ENCODE assay signal across 25 cellular contexts in the genomic region with DNA sequence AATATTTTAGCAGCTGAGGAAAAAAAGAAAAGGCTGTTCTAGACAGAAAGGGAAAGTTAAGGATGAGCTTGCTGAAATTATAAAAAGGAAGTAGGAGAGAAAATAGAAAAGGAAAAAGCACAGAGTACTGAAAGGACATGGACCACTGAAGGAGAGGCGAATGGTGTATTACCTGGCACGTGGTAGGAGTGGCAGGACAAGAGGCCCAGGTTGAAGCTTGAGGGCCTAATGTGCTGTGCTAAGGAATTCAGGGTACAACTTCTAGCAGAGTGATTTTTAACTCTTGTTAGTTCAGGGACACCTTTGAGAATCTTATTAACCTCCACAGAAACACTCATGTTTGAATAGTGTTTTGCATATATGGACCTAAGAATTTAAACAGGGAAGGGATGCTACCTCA. TPM values are rescaled to one million over a fixed set of nuclear protein-coding genes. Genes with fewer than 3 reads are reported as not detected.
DNase-seq lines count a peak whose midpoint lies in the region; ATAC-seq and TF ChIP-seq lines count a peak whose summit lies in the region.
"Had no signal": no experiment of that assay in that cellular context is flagged by ENCODE, and none has a peak within 500 bp of the region (broad histone marks: within the 10 kb centered on the region; RNA-seq: fewer than 3 reads in every experiment).

No MANE protein-coding gene starts in this region.

- CTCF ChIA-PET in HEK293 (lab: Yijun Ruan, JAX): interaction anchor here (0.7 to 4.6 kb wide), 3 partner anchors 12 to 150 kb away, joined by 3 to 24 read pairs (median 21); no protein-coding TSS in a partner anchor

- H3K4me3 ChIP-seq in CD4-positive, CD25-positive, alpha-beta regulatory T cell (ENCODE audit: low read depth, low read length): no peak overlapping the region
- no peak overlapping the region for H3K4me3 ChIP-seq in HEK293 (ENCODE audit: low read depth, low read length)
- no peak overlapping the region for H3K4me3 ChIP-seq in stomach
- H3K4me3 ChIP-seq: adrenal gland, K562, right lobe of liver had no signal

- no peak for TF ChIP-seq EP300 in stomach (IDR thresholded peaks at IDR 0.05)

- H3K27me3 Mint-ChIP-seq in CD4-positive, CD25-positive, alpha-beta regulatory T cell: no peaks in the 10 kb centered on the region
- H3K27me3 Mint-ChIP-seq in central memory CD8-positive, alpha-beta T cell: no peaks in the 10 kb centered on the region
- H3K27me3 Mint-ChIP-seq in nephron (ENCODE audit: low read depth): no peaks in the 10 kb centered on the region

- no peaks in the 10 kb centered on the region for H3K4me1 ChIP-seq in CD4-positive, CD25-positive, alpha-beta regulatory T cell (ENCODE audit: control insufficient read depth, insufficient read depth, low read length, poor library complexity, severe bottlenecking)
- peaks cover 12% of the 10 kb centered on the region for H3K4me1 ChIP-seq in HEK293 (ENCODE audit: control insufficient read depth, insufficient read depth, low read length)
- peaks cover 8 to 18% (median 9%) of the 10 kb centered on the region in 4 donors for H3K4me1 ChIP-seq in stomach
- H3K4me1 ChIP-seq: adrenal gland, foreskin keratinocyte, right lobe of liver had no signal

- no peaks in the 10 kb centered on the region for H3K27me3 ChIP-seq in CD4-positive, CD25-positive, alpha-beta regulatory T cell (ENCODE audit: control insufficient read depth, insufficient read depth, low read length)
- no peaks in the 10 kb centered on the region for H3K27me3 ChIP-seq in stomach
- H3K27me3 ChIP-seq: adrenal gland, foreskin keratinocyte, right lobe of liver had no signal

- TF ChIP-seq CTCF in HEK293 (tag by site-specific recombination; IDR thresholded peaks at IDR 0.05): no peak
- no peak for TF ChIP-seq CTCF in nephron (IDR thresholded peaks at IDR 0.05; ENCODE audit: unreplicated experiment in 3 of 3)
- no peak for TF ChIP-seq CTCF in stomach (IDR thresholded peaks at IDR 0.05)

- no peak for DNase-seq in CD4-positive, CD25-positive, alpha-beta regulatory T cell
- no peak for DNase-seq in central memory CD8-positive, alpha-beta T cell (ENCODE audit: low spot score in 2 of 2)
- DNase-seq in stomach: no peak
- DNase-seq: activated CD4-positive, alpha-beta T cell treated with anti-CD3 and anti-CD28 coated beads, Interleukin-2, amount 50 U/mL, for 1 hour; activated T-cell treated with anti-CD3 and anti-CD28 coated beads, Interleukin-2, amount 50 U/mL, for 4 hours; adrenal gland; COR-L47; DMS79 treated with DMSO at 0.1 percent for 48 hours; erythroblast; foreskin keratinocyte; GOT3; kidney; mammary epithelial cell; MM.1S; NCI-H1436; NCI-H526 treated with DMSO at 0.1 percent for 48 hours; right lobe of liver; stimulated activated CD4-positive, alpha-beta T cell treated with anti-CD3 and anti-CD28 coated beads, Interleukin-15, amount 100 ng/mL, for 24 hours had no signal

- no peak overlapping the region for H3K4me3 Mint-ChIP-seq in CD4-positive, CD25-positive, alpha-beta regulatory T cell
- no peak overlapping the region for H3K4me3 Mint-ChIP-seq in central memory CD8-positive, alpha-beta T cell
- no peak overlapping the region for H3K4me3 Mint-ChIP-seq in nephron
- H3K4me3 Mint-ChIP-seq: activated T-cell treated with anti-CD3 and anti-CD28 coated beads, Interleukin-2, amount 50 U/mL, for 4 hours had no signal

- no peak overlapping the region for H3K27ac ChIP-seq in CD4-positive, CD25-positive, alpha-beta regulatory T cell (ENCODE audit: insufficient read depth, low read length, poor library complexity, severe bottlenecking)
- no peak overlapping the region for H3K27ac ChIP-seq in HEK293 (ENCODE audit: extremely low read depth, low read depth, low read length)
- no peak overlapping the region for H3K27ac ChIP-seq in stomach
- H3K27ac ChIP-seq: adrenal gland, foreskin keratinocyte, parathyroid adenoma, right lobe of liver had no signal

- no peak for TF ChIP-seq POLR2A in stomach (IDR thresholded peaks at IDR 0.05)

- POLR2A ChIA-PET in HEK293 (lab: Yijun Ruan, JAX): interaction anchor here (1.0 to 1.2 kb wide), 2 partner anchors 82 to 117 kb away, joined by 3 to 4 read pairs; partner anchors contain the start of genes IQGAP1 and ZNF774

- no peaks in the 10 kb centered on the region for H3K9me3 ChIP-seq in CD4-positive, CD25-positive, alpha-beta regulatory T cell (ENCODE audit: control insufficient read depth in 2 of 2, low read length in 2 of 2)
- H3K9me3 ChIP-seq in HEK293 (ENCODE audit: control insufficient read depth, insufficient read depth, low read depth, low read length) (no peaks in the 10 kb centered on the region), stomach (no peaks in the 10 kb centered on the region)
- H3K9me3 ChIP-seq: adrenal gland, right lobe of liver had no signal

- H3K9me3 Mint-ChIP-seq in CD4-positive, CD25-positive, alpha-beta regulatory T cell: no peaks in the 10 kb centered on the region
- H3K9me3 Mint-ChIP-seq in central memory CD8-positive, alpha-beta T cell: no peaks in the 10 kb centered on the region
- no peaks in the 10 kb centered on the region for H3K9me3 Mint-ChIP-seq in nephron
- H3K9me3 Mint-ChIP-seq: activated T-cell treated with anti-CD3 and anti-CD28 coated beads, Interleukin-2, amount 50 U/mL, for 4 hours had no signal

- peaks cover 14 to 33% (median 20%) of the 10 kb centered on the region in 4 donors for H3K4me1 Mint-ChIP-seq in CD4-positive, CD25-positive, alpha-beta regulatory T cell
- H3K4me1 Mint-ChIP-seq in central memory CD8-positive, alpha-beta T cell: peaks cover 34% of the 10 kb centered on the region
- peaks cover 45% of the 10 kb centered on the region for H3K4me1 Mint-ChIP-seq in nephron

- ATAC-seq in CD4-positive, CD25-positive, alpha-beta regulatory T cell (ENCODE audit: low read depth in 2 of 2): no peak
- ATAC-seq in central memory CD8-positive, alpha-beta T cell (replicated peaks; ENCODE audit: extremely low read depth, poor library complexity, severe bottlenecking): no peak
- no peak for ATAC-seq in HG03280 (IDR thresholded peaks at IDR 0.05; ENCODE audit: unreplicated experiment)
- no peak for ATAC-seq in GM18870 (IDR thresholded peaks at IDR 0.05; ENCODE audit: unreplicated experiment)
- ATAC-seq: activated T-cell treated with anti-CD3 and anti-CD28 coated beads, Interleukin-2, amount 50 U/mL, for 4 hours; foreskin keratinocyte; K562; right lobe of liver; Right ventricle myocardium inferior had no signal

- peak overlapping the region; percentile 12 to 81 (median 56) for H3K27ac Mint-ChIP-seq in CD4-positive, CD25-positive, alpha-beta regulatory T cell
- peak overlapping the region; percentile 56 for H3K27ac Mint-ChIP-seq in central memory CD8-positive, alpha-beta T cell (ENCODE audit: low read depth)
- H3K27ac Mint-ChIP-seq in nephron: peak overlapping the region; percentile 21 to 40 (median 34)

- H3K36me3 Mint-ChIP-seq in CD4-positive, CD25-positive, alpha-beta regulatory T cell: peaks cover 61% of the 10 kb centered on the region
- H3K36me3 Mint-ChIP-seq in central memory CD8-positive, alpha-beta T cell (ENCODE audit: insufficient read depth): peaks cover 80% of the 10 kb centered on the region
- peaks cover 37% of the 10 kb centered on the region for H3K36me3 Mint-ChIP-seq in nephron (ENCODE audit: low read depth)

- WGBS in stomach, 5 donors: 80 to 93% (median 84%) methylated on average over 2 of the region's 2 CpGs

- intact Hi-C loops in stomach (cut with DNase I; ENCODE audit: low total_unique reads): loop anchor here (10.0 kb wide), 1 partner anchor 145 kb away; no protein-coding TSS in a partner anchor

- peaks cover 95% of the 10 kb centered on the region for H3K36me3 ChIP-seq in CD4-positive, CD25-positive, alpha-beta regulatory T cell (ENCODE audit: control insufficient read depth, insufficient read depth, low read length)
- H3K36me3 ChIP-seq in HEK293 (ENCODE audit: control insufficient read depth in 2 of 2, insufficient read depth in 1 of 2, low read length in 2 of 2) (peaks cover 8 to 62% of the 10 kb centered on the region in 2 experiments; a peak in 2 of 3 replicates), stomach (peaks cover 68 to 99% (median 95%) of the 10 kb centered on the region in 4 donors)

TF ChIP-seq in HEK293, 187 proteins besides CTCF, POLR2A, EP300 and RAD21:
- TF ChIP-seq PRDM1 (tag by site-specific recombination; IDR thresholded peaks at IDR 0.05): peak; percentile 38; the same call in 1 of the 2 replicates
- TF ChIP-seq ZBTB17 (tag by site-specific recombination; IDR thresholded peaks at IDR 0.05): no peak

RNA-seq across cellular contexts. Expression of gene CRTC3, which starts 60.0 kb away (rescaled TPM):
- 110 TPM for total RNA-seq in CD4-positive, CD25-positive, alpha-beta regulatory T cell
- 10 to 100 TPM; 27.5 to 31.9 (median 31.1) TPM for polyA plus RNA-seq in CD4-positive, CD25-positive, alpha-beta regulatory T cell
- 10 to 100 TPM; 11.0 to 47.7 (median 44.6) TPM for total RNA-seq in stomach
- polyA plus RNA-seq in stomach: 1 to 10 TPM; 8.2 to 8.9 (median 8.6) TPM
